In genomic region chr16:70548936-70549335, GRCh38 we compare ENCODE assay signal across 23 cellular contexts. TPM values are rescaled to one million over a fixed set of nuclear protein-coding genes. Genes with fewer than 3 reads are reported as not detected.
DNase-seq lines count a peak whose midpoint lies in the region; ATAC-seq and TF ChIP-seq lines count a peak whose summit lies in the region.
"Had no signal": no experiment of that assay in that cellular context is flagged by ENCODE, and none has a peak within 500 bp of the region (broad histone marks: within the 10 kb centered on the region; RNA-seq: fewer than 3 reads in every experiment).

No MANE protein-coding gene starts in this region.

- H3K27ac Mint-ChIP-seq in activated naive CD4-positive, alpha-beta T cell treated with anti-CD3 and anti-CD28 coated beads for 36 hours: peak overlapping the region; percentile 35
- H3K27ac Mint-ChIP-seq in activated naive CD4-positive, alpha-beta T cell treated with anti-CD3 and anti-CD28 coated beads, Interleukin-2, amount 10 ng/mL, durations not matched to agents 7 days and 5 days: no peak overlapping the region
- H3K27ac Mint-ChIP-seq: activated naive CD8-positive, alpha-beta T cell; GM23338 had no signal

- TF ChIP-seq CTCF in Panc1 (IDR thresholded peaks at IDR 0.05): no peak
- no peak for TF ChIP-seq CTCF in epithelial cell of esophagus (IDR thresholded peaks at IDR 0.05; ENCODE audit: insufficient read depth, low read depth, low read length, missing control alignments)

- in situ Hi-C loops in Panc1 (cut with HindIII; ENCODE audit: low pct_unique_long_range_greater_than_20kb, low sequenced_read_pairs): no loop called here

- H3K27ac ChIP-seq in Panc1 (ENCODE audit: low read length): no peak overlapping the region
- H3K27ac ChIP-seq: KMS-11, right atrium auricular region, uterus had no signal

- DNase-seq in activated naive CD4-positive, alpha-beta T cell treated with anti-CD3 and anti-CD28 coated beads for 36 hours: no peak
- no peak for DNase-seq in activated naive CD4-positive, alpha-beta T cell treated with anti-CD3 and anti-CD28 coated beads, Interleukin-2, amount 10 ng/mL, durations not matched to agents 7 days and 5 days
- DNase-seq in Panc1 (ENCODE audit: low read depth, low spot score): no peak
- DNase-seq in epithelial cell of esophagus (ENCODE audit: low read depth): peak; percentile 75
- no peak for DNase-seq in RPMI8226
- no peak for DNase-seq in hippocampal formation (lab: John Stamatoyannopoulos, UW)
- DNase-seq: activated CD4-positive, alpha-beta T cell treated with anti-CD3 and anti-CD28 coated beads, Interleukin-2, amount 50 U/mL, for 4 hours; C1 segment of cervical spinal cord; cortex of kidney; MV-4-11; NCI-H1694 treated with DMSO at 0.1 percent for 48 hours; NCI-H226; NCI-H774; occipital lobe; substantia nigra; T-cell; uterus had no signal

- H3K27me3 Mint-ChIP-seq in activated naive CD4-positive, alpha-beta T cell treated with anti-CD3 and anti-CD28 coated beads for 36 hours (ENCODE audit: low read depth): no peaks in the 10 kb centered on the region
- no peaks in the 10 kb centered on the region for H3K27me3 Mint-ChIP-seq in activated naive CD4-positive, alpha-beta T cell treated with anti-CD3 and anti-CD28 coated beads, Interleukin-2, amount 10 ng/mL, durations not matched to agents 7 days and 5 days
- H3K27me3 Mint-ChIP-seq: activated naive CD8-positive, alpha-beta T cell; T-cell had no signal

- intact Hi-C loops in activated naive CD4-positive, alpha-beta T cell treated with anti-CD3 and anti-CD28 coated beads for 36 hours (cut with micrococcal nuclease): no loop called here
- intact Hi-C loops in Panc1 (cut with micrococcal nuclease; ENCODE audit: unreplicated experiment): no loop called here

- ATAC-seq in Panc1 (no peak), GM19452 (IDR thresholded peaks at IDR 0.05; ENCODE audit: unreplicated experiment) (no peak)
- ATAC-seq: GM23338, T-cell had no signal

- H3K4me2 ChIP-seq in skeletal muscle satellite cell (ENCODE audit: low read length): no peak overlapping the region
- H3K4me2 ChIP-seq: GM23338, KMS-11 had no signal

- POLR2A ChIA-PET in Panc1 (lab: Charles Lee): no interaction called here

- CTCF ChIA-PET in activated naive CD4-positive, alpha-beta T cell treated with anti-CD3 and anti-CD28 coated beads for 36 hours (lab: Charles Lee): no interaction called here
- CTCF ChIA-PET in activated naive CD4-positive, alpha-beta T cell treated with anti-CD3 and anti-CD28 coated beads, Interleukin-2, amount 10 ng/mL, durations not matched to agents 7 days and 5 days (lab: Charles Lee): interaction anchor here (1.3 to 2.0 kb wide), 2 partner anchors 12 to 223 kb away, joined by 4 to 5 read pairs; no protein-coding TSS in a partner anchor
- CTCF ChIA-PET in Panc1 (lab: Charles Lee): no interaction called here

- H3K36me3 ChIP-seq in Panc1 (ENCODE audit: control insufficient read depth, insufficient read depth, low read length) (peaks cover 38% of the 10 kb centered on the region), skeletal muscle satellite cell (ENCODE audit: insufficient read depth, low read length) (peaks cover 79% of the 10 kb centered on the region)
- H3K36me3 ChIP-seq: uterus had no signal

- H3K4me1 ChIP-seq in Panc1 (ENCODE audit: control insufficient read depth, insufficient read depth, low read length) (no peaks in the 10 kb centered on the region), skeletal muscle satellite cell (ENCODE audit: control insufficient read depth, insufficient read depth, low read length) (peaks cover 22% of the 10 kb centered on the region)
- H3K4me1 ChIP-seq: uterus had no signal

- peak overlapping the region; percentile 13 for H3K9ac ChIP-seq in skeletal muscle satellite cell (ENCODE audit: low read depth, low read length)
- H3K9ac ChIP-seq: KMS-11 had no signal

- H3K4me1 Mint-ChIP-seq in activated naive CD4-positive, alpha-beta T cell treated with anti-CD3 and anti-CD28 coated beads for 36 hours (ENCODE audit: low read depth): peaks cover 22% of the 10 kb centered on the region
- no peaks in the 10 kb centered on the region for H3K4me1 Mint-ChIP-seq in activated naive CD4-positive, alpha-beta T cell treated with anti-CD3 and anti-CD28 coated beads, Interleukin-2, amount 10 ng/mL, durations not matched to agents 7 days and 5 days

- H3K4me3 Mint-ChIP-seq in activated naive CD4-positive, alpha-beta T cell treated with anti-CD3 and anti-CD28 coated beads for 36 hours: no peak overlapping the region
- no peak overlapping the region for H3K4me3 Mint-ChIP-seq in activated naive CD4-positive, alpha-beta T cell treated with anti-CD3 and anti-CD28 coated beads, Interleukin-2, amount 10 ng/mL, durations not matched to agents 7 days and 5 days
- H3K4me3 Mint-ChIP-seq: activated naive CD8-positive, alpha-beta T cell; GM23338; T-cell had no signal

- H3K36me3 Mint-ChIP-seq in activated naive CD4-positive, alpha-beta T cell treated with anti-CD3 and anti-CD28 coated beads for 36 hours (ENCODE audit: low read depth): peaks cover 62% of the 10 kb centered on the region
- peaks cover 58% of the 10 kb centered on the region for H3K36me3 Mint-ChIP-seq in activated naive CD4-positive, alpha-beta T cell treated with anti-CD3 and anti-CD28 coated beads, Interleukin-2, amount 10 ng/mL, durations not matched to agents 7 days and 5 days

- TSS peak; percentile 45 for BruUV-seq in Panc1 (replicated peaks; lab: Mats Ljungman, UMichigan)

- H3K4me3 ChIP-seq in Panc1 (ENCODE audit: low read depth in 2 of 2, low read length in 2 of 2): no peak overlapping the region
- H3K4me3 ChIP-seq in epithelial cell of esophagus (ENCODE audit: low read length): no peak overlapping the region
- H3K4me3 ChIP-seq in skeletal muscle satellite cell (ENCODE audit: low read length): no peak overlapping the region
- H3K4me3 ChIP-seq: GM23338, right atrium auricular region, uterus had no signal

- H3K9me3 ChIP-seq in Panc1 (ENCODE audit: control insufficient read depth, insufficient read depth, low read depth, low read length) (no peaks in the 10 kb centered on the region), skeletal muscle satellite cell (replicated peaks; ENCODE audit: low read length) (no peaks in the 10 kb centered on the region)
- H3K9me3 ChIP-seq: right atrium auricular region, uterus had no signal

- H3K27me3 ChIP-seq in Panc1 (ENCODE audit: control insufficient read depth, insufficient read depth, low read length): no peaks in the 10 kb centered on the region
- no peaks in the 10 kb centered on the region for H3K27me3 ChIP-seq in skeletal muscle satellite cell (ENCODE audit: control insufficient read depth, insufficient read depth, low read length)
- H3K27me3 ChIP-seq: right atrium auricular region, uterus had no signal

- H3K9me3 Mint-ChIP-seq in activated naive CD4-positive, alpha-beta T cell treated with anti-CD3 and anti-CD28 coated beads for 36 hours: no peaks in the 10 kb centered on the region
- no peaks in the 10 kb centered on the region for H3K9me3 Mint-ChIP-seq in activated naive CD4-positive, alpha-beta T cell treated with anti-CD3 and anti-CD28 coated beads, Interleukin-2, amount 10 ng/mL, durations not matched to agents 7 days and 5 days
- H3K9me3 Mint-ChIP-seq: GM23338, T-cell had no signal

RNA-seq across cellular contexts. Expression of gene SF3B3, which starts 25.3 kb away (rescaled TPM):
- 100 to 1,000 TPM; 397 to 416 TPM for total RNA-seq in activated naive CD4-positive, alpha-beta T cell treated with anti-CD3 and anti-CD28 coated beads for 36 hours
- total RNA-seq in Panc1 (2021; ENCODE audit: unreplicated experiment): 253 TPM
- polyA plus RNA-seq in Panc1 (2012; ENCODE audit: insufficient read length): 155 TPM
- total RNA-seq in skeletal muscle satellite cell (2012; rRNA removed): 133 and 140 TPM in 2 replicates

RNA-seq across cellular contexts. Expression of gene COG4, which starts 25.6 kb away (rescaled TPM):
- 10 to 100 TPM; 42.0 to 48.7 TPM for total RNA-seq in activated naive CD4-positive, alpha-beta T cell treated with anti-CD3 and anti-CD28 coated beads for 36 hours
- total RNA-seq in Panc1 (2021; ENCODE audit: unreplicated experiment): 45.4 TPM
- 36.2 TPM for polyA plus RNA-seq in Panc1 (2012; ENCODE audit: insufficient read length)
- 34.0 and 53.5 TPM in 2 replicates for total RNA-seq in skeletal muscle satellite cell (2012; rRNA removed)
